Comparison of ENCODE assay signal across 12 cellular contexts in the genomic region with DNA sequence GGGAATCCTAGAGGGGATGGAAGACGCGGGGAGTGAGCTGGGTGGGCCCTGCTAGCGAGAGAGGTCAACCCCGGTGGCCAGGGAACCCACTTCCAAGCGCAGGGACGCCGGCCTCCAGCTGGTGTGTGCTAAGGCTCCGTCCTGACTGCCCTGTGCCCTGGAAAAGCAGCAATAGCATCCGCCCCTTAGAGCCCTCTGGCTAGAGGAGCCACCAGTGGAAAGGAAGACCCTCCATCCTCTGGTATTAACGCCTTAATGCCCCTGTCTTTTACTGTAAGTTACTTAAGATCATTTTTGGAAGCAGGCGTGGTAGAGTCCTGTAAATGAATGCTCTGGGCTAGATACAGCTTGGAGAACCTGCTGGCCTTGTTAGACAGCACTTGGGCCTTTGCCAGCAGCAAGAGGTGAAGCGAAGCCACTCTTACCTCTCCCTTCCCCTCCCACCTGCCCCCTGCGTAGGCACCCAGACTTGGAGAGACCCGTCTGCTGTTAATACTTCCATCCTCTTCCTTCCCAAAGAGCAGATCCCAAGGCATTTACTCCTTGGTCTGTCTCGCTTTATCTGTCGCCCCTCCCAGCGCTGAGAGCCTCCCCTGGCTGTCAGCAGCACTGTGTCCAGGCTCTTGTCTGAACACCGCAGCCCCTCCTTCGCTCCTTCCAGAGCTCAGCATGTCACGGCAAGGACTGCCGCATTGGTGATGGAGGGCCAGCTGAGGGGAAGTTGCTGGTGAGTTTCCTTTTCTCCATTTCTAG. TPM values are rescaled to one million over a fixed set of nuclear protein-coding genes. Genes with fewer than 3 reads are reported as not detected.
DNase-seq lines count a peak whose midpoint lies in the region; ATAC-seq and TF ChIP-seq lines count a peak whose summit lies in the region.
"Had no signal": no experiment of that assay in that cellular context is flagged by ENCODE, and none has a peak within 500 bp of the region (broad histone marks: within the 10 kb centered on the region; RNA-seq: fewer than 3 reads in every experiment).

No MANE protein-coding gene starts in this region.

- no peaks in the 10 kb centered on the region for H3K9me2 ChIP-seq in hepatocyte (replicated peaks; ENCODE audit: insufficient read depth)

- H3K4me1 Mint-ChIP-seq in T-cell = peaks cover 59 to 66% (median 65%) of the 10 kb centered on the region in 3 donors

- intact Hi-C loops in stomach (cut with DNase I; ENCODE audit: low total_unique reads) = no loop called here

- H2AFZ ChIP-seq in hepatocyte = no peak overlapping the region

- no peaks in the 10 kb centered on the region for H3K27me3 Mint-ChIP-seq in T-cell

- POLR2A ChIA-PET in T-cell (lab: Charles Lee) = interaction anchor here in 1 of 2 donors (0.5 kb wide), 1 partner anchor 11 kb away, joined by 3 read pairs; no protein-coding TSS in a partner anchor

- H3K27ac Mint-ChIP-seq in T-cell = peak overlapping the region; percentile 53 to 73

- H3K36me3 ChIP-seq in hepatocyte (replicated peaks; ENCODE audit: insufficient read depth, low read depth) = no peaks in the 10 kb centered on the region
- H3K36me3 ChIP-seq in stomach = peaks cover 29 to 49% (median 42%) of the 10 kb centered on the region in 4 donors

- CTCF ChIA-PET in T-cell (lab: Charles Lee) = no interaction called here

- H4K20me1 ChIP-seq in hepatocyte (ENCODE audit: insufficient read depth, poor library complexity, severe bottlenecking) = no peaks in the 10 kb centered on the region

- H3K4me3 Mint-ChIP-seq in T-cell = peak overlapping the region in 1 of 3 donors; percentile 27

- H3K79me2 ChIP-seq in hepatocyte = peaks cover 71% of the 10 kb centered on the region

- WGBS in hepatocyte (ENCODE audit: low lambda C conversion rate, missing lambda C conversion rate) = 68% methylated on average over 17 of the region's 21 CpGs
- 58 to 74% (median 63%) methylated on average over 18 to 21 of the region's 21 CpGs for WGBS in stomach, 5 donors

- peak; percentile 58 for DNase-seq in activated effector memory CD4-positive, alpha-beta T cell treated with anti-CD3 and anti-CD28 coated beads, Interleukin-2, amount 50 U/mL, for 16 hours
- DNase-seq in activated effector memory CD4-positive, alpha-beta T cell treated with Interleukin-2 at 50 U/mL for 16 hours = no peak
- DNase-seq in T-cell = no peak
- no peak for DNase-seq in hepatocyte (ENCODE audit: low spot score)
- peak; percentile 52 for DNase-seq in stomach
- no peak for DNase-seq in NCI-H1930 (lab: John Stamatoyannopoulos, UW)
- DNase-seq in GM13976 (ENCODE audit: low spot score) = no peak
- DNase-seq: aorta, NCI-H774, occipital lobe, WERI-Rb-1 had no signal

- in situ Hi-C loops in GM13976 (cut with MboI; ENCODE audit: low sequenced_read_pairs, unreplicated experiment) = no loop called here

- H3K27me3 ChIP-seq in hepatocyte (no peaks in the 10 kb centered on the region), stomach (no peaks in the 10 kb centered on the region)

- no peaks in the 10 kb centered on the region for H3K9me3 Mint-ChIP-seq in T-cell

- H3K4me1 ChIP-seq in hepatocyte (ENCODE audit: insufficient read depth) (peaks cover 60% of the 10 kb centered on the region), stomach (peaks cover 27 to 79% (median 69%) of the 10 kb centered on the region in 4 donors)

- H3K4me3 ChIP-seq in hepatocyte (no peak overlapping the region), stomach (no peak overlapping the region)

- no peak for TF ChIP-seq POLR2A in stomach (IDR thresholded peaks at IDR 0.05)

- no peak for TF ChIP-seq CTCF in hepatocyte (IDR thresholded peaks at IDR 0.05; ENCODE audit: poor library complexity)
- TF ChIP-seq CTCF in stomach (IDR thresholded peaks at IDR 0.05) = no peak
- no peak for TF ChIP-seq CTCF in GM13976 (IDR thresholded peaks at IDR 0.05; ENCODE audit: borderline replicate concordance, control extremely low read depth, extremely low read depth, insufficient read depth, missing control alignments)

- peak overlapping the region; percentile 51 for H3K27ac ChIP-seq in hepatocyte
- H3K27ac ChIP-seq in stomach = peak overlapping the region in 3 of 5 donors; percentile 15 to 55 (median 26)
- H3K27ac ChIP-seq: WERI-Rb-1 had no signal

- H3K9me3 ChIP-seq in hepatocyte (ENCODE audit: low read depth) (no peaks in the 10 kb centered on the region), stomach (no peaks in the 10 kb centered on the region)

- no peak for TF ChIP-seq EP300 in stomach (IDR thresholded peaks at IDR 0.05)

- no peak for ATAC-seq in T-cell (replicated peaks in 1 of 4)
- no peak for ATAC-seq in HG03439 (IDR thresholded peaks at IDR 0.05; ENCODE audit: unreplicated experiment)

- H3K4me2 ChIP-seq in hepatocyte = peak overlapping the region; percentile 32

- peaks cover 11% of the 10 kb centered on the region for H3K36me3 Mint-ChIP-seq in T-cell

RNA-seq across cellular contexts. Expression of a gene that starts 4.6 kb away (rescaled TPM):
- total RNA-seq in T-cell = 100 to 1,000 TPM in 3 of 5 donors, 10 to 100 TPM in 2; 64.0 to 110 (median 101) TPM
- total RNA-seq in hepatocyte = 75.5 and 79.1 TPM in 2 replicates
- 102 and 107 TPM in 2 replicates for polyA plus RNA-seq in hepatocyte
- total RNA-seq in stomach = 100 to 1,000 TPM in 3 of 5 donors, 10 to 100 TPM in 2; 44.2 to 298 (median 104) TPM
- 10 to 100 TPM; 35.9 to 41.5 (median 36.4) TPM for polyA plus RNA-seq in stomach

RNA-seq across cellular contexts. Expression of a gene that starts 5.9 kb away (rescaled TPM):
- total RNA-seq in T-cell = 1 to 10 TPM; 1.9 to 8.6 (median 6.3) TPM
- total RNA-seq in hepatocyte = 5.2 and 8.3 TPM in 2 replicates
- 6.2 and 10.6 TPM in 2 replicates for polyA plus RNA-seq in hepatocyte
- 10 to 100 TPM in 2 of 5 donors, 1 to 10 TPM in 1, not detected in 2; 2.0 to 17.0 (median 14.8) TPM for total RNA-seq in stomach
- polyA plus RNA-seq in stomach = 1 to 10 TPM; 1.8 to 2.6 (median 2.4) TPM

RNA-seq across cellular contexts. Expression of a gene that starts 31.8 kb away (rescaled TPM):
- total RNA-seq in T-cell (1 to 10 TPM in 3 of 5 donors, not detected in 2; 2.7 to 3.2 (median 2.7) TPM), hepatocyte (104 and 122 TPM in 2 replicates), stomach (100 to 1,000 TPM in 1 of 5 donors, 10 to 100 TPM in 4; 33.5 to 244 (median 70.9) TPM)
- polyA plus RNA-seq in hepatocyte (164 and 187 TPM in 2 replicates), stomach (100 to 1,000 TPM; 161 to 232 (median 197) TPM)

RNA-seq across cellular contexts. Expression of a gene that starts 49.9 kb away (rescaled TPM):
- total RNA-seq in T-cell (10 to 100 TPM in 4 of 5 donors, 1 to 10 TPM in 1; 9.2 to 14.6 (median 12.4) TPM), hepatocyte (17.7 and 18.6 TPM in 2 replicates), stomach (10 to 100 TPM in 3 of 5 donors, 1 to 10 TPM in 2; 2.3 to 68.7 (median 16.2) TPM)
- polyA plus RNA-seq in hepatocyte (7.8 and 11.9 TPM in 2 replicates), stomach (10 to 100 TPM in 1 of 3 donors, 1 to 10 TPM in 2; 3.1 to 10.1 (median 7.0) TPM)

RNA-seq across cellular contexts. Expression of a gene that starts 50.1 kb away (rescaled TPM):
- total RNA-seq in T-cell (10 to 100 TPM in 4 of 5 donors, 1 to 10 TPM in 1; 8.8 to 21.4 (median 16.6) TPM), hepatocyte (23.4 and 24.0 TPM in 2 replicates), stomach (10 to 100 TPM in 3 of 5 donors, not detected in 2; 11.6 to 15.9 (median 14.2) TPM)
- polyA plus RNA-seq in hepatocyte (35.4 and 38.7 TPM in 2 replicates), stomach (1 to 10 TPM; 5.6 to 7.6 (median 7.4) TPM)

Comparison
In these comparisons a context has a peak if more than half of its experiments do, and no peak if none do; other contexts are left out.
1. DNase-seq: peak in activated effector memory CD4-positive, alpha-beta T cell treated with anti-CD3 and anti-CD28 coated beads, Interleukin-2, amount 50 U/mL, for 16 hours (single experiment) and stomach (single experiment); none in activated effector memory CD4-positive, alpha-beta T cell treated with Interleukin-2 at 50 U/mL for 16 hours (single experiment), T-cell (0 of 34), hepatocyte (single experiment), NCI-H1930 (0 of 2) and GM13976 (single experiment).
2. RNA of a gene that starts 31.8 kb away (total RNA-seq): 104 to 122 TPM in hepatocyte and 33.5 to 244 TPM in stomach; 2.7 to 3.2 TPM in T-cell; every median in the first group is over 4 times any median in the second.